Comparison of ENCODE assay signal across 17 cellular contexts in genomic region chr14:53842938-53843337, GRCh38.
DNase-seq lines count a peak whose midpoint lies in the region; ATAC-seq, FAIRE-seq and TF ChIP-seq lines count a peak whose summit lies in the region.
"Had no signal": no experiment of that assay in that cellular context is flagged by ENCODE, and none has a peak within 500 bp of the region (broad histone marks: within the 10 kb centered on the region; RNA-seq: fewer than 3 reads in every experiment).

No MANE protein-coding gene starts in this region.

- peak overlapping the region; percentile 12 for H2BK15ac ChIP-seq in mesenchymal stem cell (ENCODE audit: low read depth, poor library complexity, severe bottlenecking)

- H3K27me3 Mint-ChIP-seq in Calu3 (ENCODE audit: unreplicated experiment) = no peaks in the 10 kb centered on the region
- H3K27me3 Mint-ChIP-seq in activated CD4-positive, alpha-beta T cell treated with anti-CD3 and anti-CD28 coated beads for 36 hours = no peaks in the 10 kb centered on the region
- H3K27me3 Mint-ChIP-seq: activated CD4-positive, alpha-beta T cell treated with anti-CD3 and anti-CD28 coated beads, Interleukin-2, amount 10 ng/mL, durations not matched to agents 24 days and 14 days had no signal

- no peak overlapping the region for H3K4me3 Mint-ChIP-seq in Calu3 (ENCODE audit: low read depth, unreplicated experiment)
- no peak overlapping the region for H3K4me3 Mint-ChIP-seq in activated CD4-positive, alpha-beta T cell treated with anti-CD3 and anti-CD28 coated beads for 36 hours
- H3K4me3 Mint-ChIP-seq: activated CD4-positive, alpha-beta T cell treated with anti-CD3 and anti-CD28 coated beads, Interleukin-2, amount 10 ng/mL, durations not matched to agents 24 days and 14 days had no signal

- BruUV-seq in Calu3 (replicated peaks; lab: Mats Ljungman, UMichigan) (no TSS peak), endothelial cell of umbilical vein (replicated peaks; lab: Mats Ljungman, UMichigan) (no TSS peak)

- H3K9me3 ChIP-seq in endothelial cell of umbilical vein (replicated peaks; ENCODE audit: control insufficient read depth, insufficient read depth, low read length) = no peaks in the 10 kb centered on the region
- H3K9me3 ChIP-seq in mesenchymal stem cell (ENCODE audit: control insufficient read depth, low read length) = no peaks in the 10 kb centered on the region
- no peaks in the 10 kb centered on the region for H3K9me3 ChIP-seq in WERI-Rb-1 (ENCODE audit: severe bottlenecking)
- H3K9me3 ChIP-seq: esophagus muscularis mucosa, sigmoid colon had no signal

- no peaks in the 10 kb centered on the region for H3K79me1 ChIP-seq in mesenchymal stem cell (replicated peaks; ENCODE audit: low read length, poor library complexity, severe bottlenecking)

- FAIRE-seq in endothelial cell of umbilical vein (lab: Jason Lieb, UNC) = peak; percentile 94
- FAIRE-seq: colon had no signal

- no peaks in the 10 kb centered on the region for H3K36me3 ChIP-seq in endothelial cell of umbilical vein (ENCODE audit: control insufficient read depth in 2 of 2, extremely low read depth in 1 of 2, insufficient read depth in 2 of 2, low read length in 2 of 2)
- H3K36me3 ChIP-seq in mesenchymal stem cell (ENCODE audit: control insufficient read depth in 1 of 2, insufficient read depth in 2 of 2, low read depth in 1 of 2, low read length in 2 of 2) = no peaks in the 10 kb centered on the region
- H3K36me3 ChIP-seq in WERI-Rb-1 = no peaks in the 10 kb centered on the region
- H3K36me3 ChIP-seq: esophagus muscularis mucosa, sigmoid colon, tibial nerve had no signal

- TF ChIP-seq POLR2A in endothelial cell of umbilical vein (IDR thresholded peaks at IDR 0.05; ENCODE audit: low read depth, low read length) = peak; percentile 67

- H3K4me1 Mint-ChIP-seq in Calu3 (ENCODE audit: low read depth, unreplicated experiment) = peaks cover 72% of the 10 kb centered on the region
- H3K4me1 Mint-ChIP-seq in activated CD4-positive, alpha-beta T cell treated with anti-CD3 and anti-CD28 coated beads for 36 hours = no peaks in the 10 kb centered on the region
- H3K4me1 Mint-ChIP-seq: activated CD4-positive, alpha-beta T cell treated with anti-CD3 and anti-CD28 coated beads, Interleukin-2, amount 10 ng/mL, durations not matched to agents 24 days and 14 days had no signal

- 33% methylated on average over 2 of the region's 4 CpGs for WGBS in mesenchymal stem cell

- POLR2A ChIA-PET in endothelial cell of umbilical vein (lab: Charles Lee) = no interaction called here
- POLR2A ChIA-PET in activated CD4-positive, alpha-beta T cell treated with anti-CD3 and anti-CD28 coated beads for 36 hours (lab: Charles Lee) = no interaction called here

- intact Hi-C loops in Calu3 (cut with micrococcal nuclease; ENCODE audit: unreplicated experiment) (loop anchor here (5.0 to 10.0 kb wide), 2 partner anchors 301 to 332 kb away; no protein-coding TSS in a partner anchor), endothelial cell of umbilical vein (cut with micrococcal nuclease) (loop anchor here (1.0 to 2.0 kb wide), 4 partner anchors 38 to 300 kb away; no protein-coding TSS in a partner anchor)
- intact Hi-C loops in activated CD4-positive, alpha-beta T cell treated with anti-CD3 and anti-CD28 coated beads for 36 hours (cut with DNase I, micrococcal nuclease) = no loop called here

- H3K27ac Mint-ChIP-seq in Calu3 (ENCODE audit: unreplicated experiment) = peak overlapping the region; percentile 80
- no peak overlapping the region for H3K27ac Mint-ChIP-seq in activated CD4-positive, alpha-beta T cell treated with anti-CD3 and anti-CD28 coated beads for 36 hours
- H3K27ac Mint-ChIP-seq: activated CD4-positive, alpha-beta T cell treated with anti-CD3 and anti-CD28 coated beads, Interleukin-2, amount 10 ng/mL, durations not matched to agents 24 days and 14 days had no signal

- TF ChIP-seq CTCF in Calu3 (IDR thresholded peaks at IDR 0.05; ENCODE audit: unreplicated experiment) = no peak
- TF ChIP-seq CTCF in endothelial cell of umbilical vein (IDR thresholded peaks at IDR 0.05; ENCODE audit: extremely low read depth in 1 of 2, insufficient read depth in 1 of 2, low read depth in 1 of 2, low read length in 2 of 2) = no peak
- no peak for TF ChIP-seq CTCF in WERI-Rb-1 (IDR thresholded peaks at IDR 0.05; ENCODE audit: low read depth, low read length)

- no peaks in the 10 kb centered on the region for H3K79me2 ChIP-seq in endothelial cell of umbilical vein (ENCODE audit: control insufficient read depth, insufficient read depth, low read length)

- peak overlapping the region; percentile 40 for H2AFZ ChIP-seq in endothelial cell of umbilical vein (ENCODE audit: low read depth, low read length)
- H2AFZ ChIP-seq in mesenchymal stem cell (ENCODE audit: low read depth, low read length) = no peak overlapping the region

- DNase-seq in Calu3 = peak; percentile 75
- peak; percentile 99 for DNase-seq in NCI-H226
- DNase-seq in endothelial cell of umbilical vein (ENCODE audit: low read depth, low spot score) = peak; percentile 75
- DNase-seq in mesenchymal stem cell = peak; percentile 38
- DNase-seq in WERI-Rb-1 = no peak
- no peak for DNase-seq in HT-29 (ENCODE audit: low spot score)
- no peak for DNase-seq in activated CD4-positive, alpha-beta T cell treated with anti-CD3 and anti-CD28 coated beads for 36 hours
- DNase-seq: activated CD4-positive, alpha-beta T cell treated with anti-CD3 and anti-CD28 coated beads, Interleukin-2, amount 10 ng/mL, durations not matched to agents 24 days and 14 days; MV-4-11; NCI-H2081 treated with DMSO at 0.1 percent for 48 hours; sigmoid colon; stimulated activated CD4-positive, alpha-beta T cell treated with anti-CD3 and anti-CD28 coated beads, Interleukin-4, amount 100 ng/mL, for 4 hours; T-helper 9 cell had no signal

- H3K27me3 ChIP-seq in endothelial cell of umbilical vein (ENCODE audit: control insufficient read depth in 2 of 2, insufficient read depth in 2 of 2, low read length in 2 of 2) (no peaks in the 10 kb centered on the region), mesenchymal stem cell (ENCODE audit: control insufficient read depth in 1 of 2, insufficient read depth in 1 of 2, low read length in 2 of 2) (peaks cover 0 to 6% of the 10 kb centered on the region in 2 experiments), WERI-Rb-1 (ENCODE audit: insufficient read depth, low read depth, severe bottlenecking) (peaks cover 41% of the 10 kb centered on the region)
- H3K27me3 ChIP-seq: esophagus muscularis mucosa, sigmoid colon, tibial nerve had no signal

- no peak overlapping the region for H3K4ac ChIP-seq in mesenchymal stem cell (ENCODE audit: low read depth in 1 of 2, low read length in 2 of 2)

- H3K4me3 ChIP-seq in endothelial cell of umbilical vein (replicated peaks in 1 of 3; ENCODE audit: insufficient read depth in 1 of 3, low read depth in 1 of 3, low read length in 3 of 3) (no peak overlapping the region), mesenchymal stem cell (ENCODE audit: insufficient read depth in 1 of 2, low read depth in 1 of 2, low read length in 2 of 2) (no peak overlapping the region), WERI-Rb-1 (ENCODE audit: low read depth, low read length) (no peak overlapping the region)
- H3K4me3 ChIP-seq: esophagus muscularis mucosa, sigmoid colon, tibial nerve had no signal

- H2AK5ac ChIP-seq in mesenchymal stem cell (ENCODE audit: low read length, severe bottlenecking) = no peak overlapping the region

- H3K23ac ChIP-seq in mesenchymal stem cell (ENCODE audit: low read length in 2 of 2) = no peak overlapping the region

- H3K36me3 Mint-ChIP-seq in Calu3 (ENCODE audit: insufficient read depth, unreplicated experiment) = peaks cover 25% of the 10 kb centered on the region
- no peaks in the 10 kb centered on the region for H3K36me3 Mint-ChIP-seq in activated CD4-positive, alpha-beta T cell treated with anti-CD3 and anti-CD28 coated beads for 36 hours (ENCODE audit: low read depth)

- H3K27ac ChIP-seq in endothelial cell of umbilical vein (ENCODE audit: insufficient read depth, low read depth, low read length) = peak overlapping the region; percentile 87
- H3K27ac ChIP-seq in mesenchymal stem cell (ENCODE audit: low read length, poor library complexity, severe bottlenecking) = peak overlapping the region; percentile 49
- H3K27ac ChIP-seq in WERI-Rb-1 = no peak overlapping the region
- H3K27ac ChIP-seq: esophagus muscularis mucosa, sigmoid colon, tibial nerve had no signal

- no peak overlapping the region for H4K91ac ChIP-seq in mesenchymal stem cell (ENCODE audit: low read length)

- no peak overlapping the region for H3K14ac ChIP-seq in mesenchymal stem cell (ENCODE audit: low read length in 2 of 2)

- peaks cover 34% of the 10 kb centered on the region for H3K4me1 ChIP-seq in endothelial cell of umbilical vein (ENCODE audit: control insufficient read depth, extremely low read depth, insufficient read depth, low read length)
- peaks cover 5% of the 10 kb centered on the region for H3K4me1 ChIP-seq in mesenchymal stem cell (ENCODE audit: control insufficient read depth, insufficient read depth, low read depth, low read length)
- H3K4me1 ChIP-seq: esophagus muscularis mucosa, sigmoid colon, tibial nerve had no signal

- CTCF ChIA-PET in Calu3 (lab: Charles Lee) = interaction anchor here (0.6 to 1.0 kb wide), 4 partner anchors 17 to 1047 kb away, joined by 3 read pairs; no protein-coding TSS in a partner anchor
- CTCF ChIA-PET in endothelial cell of umbilical vein (lab: Charles Lee) = interaction anchor here (0.6 to 1.0 kb wide), 5 partner anchors 12 to 52 kb away, joined by 3 to 4 read pairs (median 3); no protein-coding TSS in a partner anchor
- CTCF ChIA-PET in activated CD4-positive, alpha-beta T cell treated with anti-CD3 and anti-CD28 coated beads for 36 hours (lab: Charles Lee) = no interaction called here

- H3K18ac ChIP-seq in mesenchymal stem cell (ENCODE audit: low read depth in 1 of 2, low read length in 2 of 2) = no peak overlapping the region

- no peak overlapping the region for H2BK5ac ChIP-seq in mesenchymal stem cell (ENCODE audit: low read depth, low read length, poor library complexity, severe bottlenecking)

- H2BK120ac ChIP-seq in mesenchymal stem cell (ENCODE audit: low read depth, low read length) = no peak overlapping the region

- H3K9me3 Mint-ChIP-seq in Calu3 (ENCODE audit: low read depth, unreplicated experiment) = no peaks in the 10 kb centered on the region
- H3K9me3 Mint-ChIP-seq in activated CD4-positive, alpha-beta T cell treated with anti-CD3 and anti-CD28 coated beads for 36 hours (ENCODE audit: low read depth) = peaks cover 3% of the 10 kb centered on the region

- H3K4me2 ChIP-seq in endothelial cell of umbilical vein (ENCODE audit: insufficient read depth, low read length) = peak overlapping the region; percentile 53
- H3K4me2 ChIP-seq in mesenchymal stem cell (ENCODE audit: low read length, poor library complexity, severe bottlenecking) = no peak overlapping the region

- no peak overlapping the region for H4K8ac ChIP-seq in mesenchymal stem cell (ENCODE audit: low read length)

- H4K20me1 ChIP-seq in endothelial cell of umbilical vein (replicated peaks; ENCODE audit: control insufficient read depth, extremely low read depth, insufficient read depth, low read length) = no peaks in the 10 kb centered on the region

- H3K9me1 ChIP-seq in endothelial cell of umbilical vein (replicated peaks; ENCODE audit: control insufficient read depth, extremely low read depth, insufficient read depth, low read length) = no peaks in the 10 kb centered on the region

- no peak overlapping the region for H2BK12ac ChIP-seq in mesenchymal stem cell (ENCODE audit: low read length in 2 of 2)

- dilution Hi-C loops in endothelial cell of umbilical vein (cut with MboI; ENCODE audit: extremely low pct_ligation_motif_present, low sequenced_read_pairs) = no loop called here

- no peak for ATAC-seq in HG03432 (IDR thresholded peaks at IDR 0.05; ENCODE audit: unreplicated experiment)
- ATAC-seq in activated CD4-positive, alpha-beta T cell treated with anti-CD3 and anti-CD28 coated beads for 36 hours = no peak

- H3K9ac ChIP-seq in endothelial cell of umbilical vein (replicated peaks; ENCODE audit: extremely low read depth, insufficient read depth, low read length) = peak overlapping the region; percentile 39
- no peak overlapping the region for H3K9ac ChIP-seq in mesenchymal stem cell (ENCODE audit: low read length)

Comparison
In these comparisons a context has a peak if more than half of its experiments do, and no peak if none do; other contexts are left out.
1. DNase-seq: peak in Calu3 (single experiment), NCI-H226 (single experiment), endothelial cell of umbilical vein (single experiment) and mesenchymal stem cell (single experiment); none in WERI-Rb-1 (single experiment), HT-29 (single experiment) and activated CD4-positive, alpha-beta T cell treated with anti-CD3 and anti-CD28 coated beads for 36 hours (single experiment).
2. intact Hi-C loops: an anchor here in Calu3 (5.0 to 10.0 kb wide) and endothelial cell of umbilical vein (1.0 to 2.0 kb wide); none called in activated CD4-positive, alpha-beta T cell treated with anti-CD3 and anti-CD28 coated beads for 36 hours.